25 cellular contexts compared by ENCODE assay signal in the genomic region with DNA sequence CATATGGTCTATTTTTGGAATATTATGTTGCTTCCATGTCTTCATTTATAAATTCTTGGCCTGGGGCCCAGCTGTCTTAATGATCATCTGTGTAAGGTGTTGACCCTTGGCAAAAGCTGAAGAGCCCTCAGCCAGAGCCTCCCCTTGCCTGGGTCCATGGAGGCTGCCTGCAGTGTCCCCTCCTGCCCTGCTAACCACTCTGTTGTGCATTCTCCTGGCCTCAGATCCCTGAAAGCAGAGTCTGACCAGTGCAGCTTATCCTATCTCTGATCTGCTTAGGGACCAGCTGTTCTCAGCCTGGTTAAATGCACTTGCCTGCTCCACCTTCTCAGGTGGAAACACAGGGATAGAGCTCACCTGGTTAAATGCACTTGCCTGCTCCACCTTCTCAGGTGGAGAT.
"Had no signal": no experiment of that assay in that cellular context is flagged by ENCODE, and none has a peak within 500 bp of the region (broad histone marks: within the 10 kb centered on the region; RNA-seq: fewer than 3 reads in every experiment).

No MANE protein-coding gene starts in this region.

- H3K27me3 Mint-ChIP-seq: activated CD4-positive, alpha-beta memory T cell treated with anti-CD3 and anti-CD28 coated beads, Interleukin-2, amount 10 ng/mL, durations not matched to agents 7 days and 5 days; dendritic cell treated with granulocyte-macrophage colony-stimulating factor and Interleukin-4, amounts not matched to agents 40 ng/mL and 50 ng/mL, for 4 days; stimulated activated naive B cell treated with anti-CD40 and anti-IgM and Interleukin-4, amounts not matched to agents 10 μg/mL and 1 μg/mL and 100 μg/mL, for 72 hours; type B pancreatic cell had no signal

- DNase-seq: activated CD4-positive, alpha-beta memory T cell treated with anti-CD3 and anti-CD28 coated beads, Interleukin-2, amount 10 ng/mL, durations not matched to agents 7 days and 5 days; activated CD4-positive, alpha-beta T cell treated with anti-CD3 and anti-CD28 coated beads, Interleukin-2, amount 10 ng/mL, durations not matched to agents 24 days and 14 days; activated gamma-delta T cell; anterior cingulate cortex; caudate nucleus; effector CD8-positive, alpha-beta T cell; foreskin melanocyte; kidney; naive thymus-derived CD8-positive, alpha-beta T cell; retina; sigmoid colon; stimulated activated CD4-positive, alpha-beta T cell treated with anti-CD3 and anti-CD28 coated beads, Interleukin-15, amount 100 ng/mL, for 24 hours; stimulated activated CD4-positive, alpha-beta T cell treated with anti-CD3 and anti-CD28 coated beads, Interleukin-2, amount 100 ng/mL, for 48 hours; stimulated activated CD8-positive, alpha-beta memory T cell treated with anti-CD3 and anti-CD28 coated beads, Interleukin-4, amount 100 ng/mL, for 48 hours; stimulated activated naive B cell treated with anti-CD40 and anti-IgM and Interleukin-4, amounts not matched to agents 10 μg/mL and 1 μg/mL and 100 μg/mL, for 72 hours had no signal

- H3K27ac Mint-ChIP-seq: activated CD4-positive, alpha-beta memory T cell treated with anti-CD3 and anti-CD28 coated beads, Interleukin-2, amount 10 ng/mL, durations not matched to agents 7 days and 5 days; activated CD4-positive, alpha-beta T cell treated with anti-CD3 and anti-CD28 coated beads, Interleukin-2, amount 10 ng/mL, durations not matched to agents 24 days and 14 days; activated naive CD4-positive, alpha-beta T cell treated with anti-CD3 and anti-CD28 coated beads, Interleukin-2, amount 50 U/mL, for 24 hours; activated T-helper 1 cell treated with anti-CD3 and anti-CD28 coated beads, Interleukin-12 subunit alpha, Interleukin-12 subunit beta, Interleukin-2, Interleukin-4 antibody, amounts not matched to agents 30 ng/mL and 10 ng/mL and 1 ng/mL, durations not matched to agents 14 hours and 24 hours and 36 hours; dendritic cell treated with granulocyte-macrophage colony-stimulating factor and Interleukin-4, amounts not matched to agents 40 ng/mL and 50 ng/mL, for 4 days; naive thymus-derived CD8-positive, alpha-beta T cell; neural progenitor cell; stimulated activated naive B cell treated with anti-CD40 and anti-IgM and Interleukin-4, amounts not matched to agents 10 μg/mL and 1 μg/mL and 100 μg/mL, for 72 hours; type B pancreatic cell had no signal

- ATAC-seq: activated CD4-positive, CD25-positive, alpha-beta regulatory T cell treated with anti-CD3 and anti-CD28 coated beads, Interleukin-2, amount 50 U/mL, for 24 hours; naive thymus-derived CD8-positive, alpha-beta T cell; stimulated activated naive B cell treated with anti-CD40 and anti-IgM and Interleukin-4, amounts not matched to agents 10 μg/mL and 1 μg/mL and 100 μg/mL, for 72 hours had no signal

- H3K4me1 ChIP-seq: neural progenitor cell, sigmoid colon had no signal

- H3K4me3 ChIP-seq: lung, neural progenitor cell, sigmoid colon, smooth muscle cell, vagina had no signal

- H3K9me3 Mint-ChIP-seq: activated CD4-positive, alpha-beta T cell treated with anti-CD3 and anti-CD28 coated beads, Interleukin-2, amount 10 ng/mL, durations not matched to agents 24 days and 14 days had no signal

- H3K36me3 Mint-ChIP-seq: activated naive CD4-positive, alpha-beta T cell treated with anti-CD3 and anti-CD28 coated beads, Interleukin-2, amount 50 U/mL, for 24 hours; brain had no signal

- H3K36me3 ChIP-seq: neural progenitor cell, sigmoid colon, vagina had no signal

- H3K4me3 Mint-ChIP-seq: activated CD4-positive, alpha-beta memory T cell treated with anti-CD3 and anti-CD28 coated beads, Interleukin-2, amount 10 ng/mL, durations not matched to agents 7 days and 5 days; activated CD4-positive, alpha-beta T cell treated with anti-CD3 and anti-CD28 coated beads, Interleukin-2, amount 10 ng/mL, durations not matched to agents 24 days and 14 days; activated naive CD4-positive, alpha-beta T cell treated with anti-CD3 and anti-CD28 coated beads, Interleukin-2, amount 50 U/mL, for 24 hours; activated T-helper 1 cell treated with anti-CD3 and anti-CD28 coated beads, Interleukin-12 subunit alpha, Interleukin-12 subunit beta, Interleukin-2, Interleukin-4 antibody, amounts not matched to agents 30 ng/mL and 10 ng/mL and 1 ng/mL, durations not matched to agents 14 hours and 24 hours and 36 hours; brain; dendritic cell treated with granulocyte-macrophage colony-stimulating factor and Interleukin-4, amounts not matched to agents 40 ng/mL and 50 ng/mL, for 4 days; naive thymus-derived CD8-positive, alpha-beta T cell; neural progenitor cell; stimulated activated naive B cell treated with anti-CD40 and anti-IgM and Interleukin-4, amounts not matched to agents 10 μg/mL and 1 μg/mL and 100 μg/mL, for 72 hours; type B pancreatic cell had no signal

- H3K9me3 ChIP-seq: vagina had no signal

- H3K27ac ChIP-seq: neural progenitor cell, sigmoid colon, vagina had no signal

- H3K4me1 Mint-ChIP-seq: activated CD4-positive, alpha-beta memory T cell treated with anti-CD3 and anti-CD28 coated beads, Interleukin-2, amount 10 ng/mL, durations not matched to agents 7 days and 5 days; activated CD4-positive, alpha-beta T cell treated with anti-CD3 and anti-CD28 coated beads, Interleukin-2, amount 10 ng/mL, durations not matched to agents 24 days and 14 days; activated naive CD4-positive, alpha-beta T cell treated with anti-CD3 and anti-CD28 coated beads, Interleukin-2, amount 50 U/mL, for 24 hours had no signal

- H3K27me3 ChIP-seq: neural progenitor cell, sigmoid colon, vagina had no signal
